Comparison of ENCODE assay signal across 25 cellular contexts in genomic region chr5:75375414-75375813, GRCh38. TPM values are rescaled to one million over a fixed set of nuclear protein-coding genes. Genes with fewer than 3 reads are reported as not detected.
DNase-seq lines count a peak whose midpoint lies in the region; ATAC-seq, FAIRE-seq and TF ChIP-seq lines count a peak whose summit lies in the region.
"Had no signal": no experiment of that assay in that cellular context is flagged by ENCODE, and none has a peak within 500 bp of the region (broad histone marks: within the 10 kb centered on the region; RNA-seq: fewer than 3 reads in every experiment).

No MANE protein-coding gene starts in this region.

- H3K36me3 ChIP-seq in HUES6 (ENCODE audit: control insufficient read depth, insufficient read depth, low read length), result peaks cover 34% of the 10 kb centered on the region
- peaks cover 0 to 86% (median 41%) of the 10 kb centered on the region in 6 donors for H3K36me3 ChIP-seq in spleen

- in situ Hi-C loops in ACHN (cut with HindIII; ENCODE audit: low pct_ligation_motif_present, low pct_unique_long_range_greater_than_20kb, low sequenced_read_pairs), result no loop called here

- no peak overlapping the region for H3K27ac Mint-ChIP-seq in WTC11
- H3K27ac Mint-ChIP-seq: CD4-positive, alpha-beta T cell had no signal

- FAIRE-seq in A549 (lab: Jason Lieb, UNC), result no peak
- FAIRE-seq: D721Med, GM12891, GM18507, H1 had no signal

- H3K27me3 ChIP-seq in HUES6 (ENCODE audit: control insufficient read depth, insufficient read depth, low read length) (no peaks in the 10 kb centered on the region), spleen (replicated peaks in 1 of 7) (no peaks in the 10 kb centered on the region)
- H3K27me3 ChIP-seq: BE2C; BLaER1 treated with 17β-estradiol and CSF1 and Interleukin-3, amounts not matched to agents 10 nM and 100 nM had no signal

- H3K4me1 ChIP-seq in A549 (no peaks in the 10 kb centered on the region), HUES6 (ENCODE audit: control insufficient read depth, insufficient read depth, low read length) (peaks cover 10% of the 10 kb centered on the region; the same call in 1 of the 2 replicates), spleen (peaks cover 0 to 5% (median 0%) of the 10 kb centered on the region in 6 donors)
- H3K4me1 ChIP-seq: BE2C; BLaER1 treated with 17β-estradiol and CSF1 and Interleukin-3, amounts not matched to agents 10 nM and 100 nM had no signal

- POLR2A ChIA-PET in A549 (lab: Yijun Ruan, JAX) (no interaction called here), WTC11 (lab: Charles Lee) (interaction anchor here (0.7 kb wide), 1 partner anchor 333 kb away, joined by 3 read pairs; no protein-coding TSS in a partner anchor)

- H3K4me3 Mint-ChIP-seq in WTC11, result no peak overlapping the region
- H3K4me3 Mint-ChIP-seq: CD14-positive monocyte; CD4-positive, alpha-beta T cell; CD8-positive, alpha-beta memory T cell had no signal

- TF ChIP-seq EP300 in A549 (IDR thresholded peaks at IDR 0.05), result no peak

- peaks cover 8% of the 10 kb centered on the region; the same call in 1 of the 2 replicates for H3K36me3 Mint-ChIP-seq in WTC11

- no peaks in the 10 kb centered on the region for H3K27me3 Mint-ChIP-seq in WTC11 (ENCODE audit: low read depth)
- H3K27me3 Mint-ChIP-seq: CD4-positive, alpha-beta T cell; CD8-positive, alpha-beta memory T cell had no signal

- no peak for DNase-seq in A549 (ENCODE audit: low read depth in 1 of 2, low spot score in 1 of 2)
- no peak for DNase-seq in WTC11 (ENCODE audit: low spot score)
- DNase-seq in spleen, result no peak
- DNase-seq in SK-N-DZ (ENCODE audit: low spot score), result no peak
- no peak for DNase-seq in ACHN
- DNase-seq: 8988T; AML-193; BE2C; CD4-positive, alpha-beta T cell; CD8-positive, alpha-beta memory T cell; DMS 273 treated with DMSO at 0.1 percent for 48 hours; DMS79; EL; GF-D8; GM23248; H7; HCEC 1CT had no signal

- H3K27ac ChIP-seq in A549, result no peak overlapping the region
- peak overlapping the region; percentile 26; the same call in 1 of the 2 replicates for H3K27ac ChIP-seq in HUES6 (ENCODE audit: low read depth, low read length)
- peak overlapping the region in 5 of 8 donors; percentile 53 to 78 (median 61) for H3K27ac ChIP-seq in spleen
- H3K27ac ChIP-seq: BLaER1 treated with 17β-estradiol and CSF1 and Interleukin-3, amounts not matched to agents 10 nM and 100 nM; GM23248 had no signal

- TF ChIP-seq CTCF in A549 (IDR thresholded peaks at IDR 0.05), result no peak
- TF ChIP-seq CTCF in WTC11 (IDR thresholded peaks at IDR 0.05), result no peak
- no peak for TF ChIP-seq CTCF in spleen (IDR thresholded peaks at IDR 0.05 in 8 of 11, conservative IDR thresholded peaks at IDR 0.05 in 3 of 11)

- TF ChIP-seq RAD21 in A549 (conservative IDR thresholded peaks at IDR 0.05 in 1 of 2, IDR thresholded peaks at IDR 0.05 in 1 of 2), result no peak

- CTCF ChIA-PET in A549 (lab: Yijun Ruan, JAX), result interaction anchor here (0.9 kb wide), 2 partner anchors 17 to 218 kb away, joined by 3 read pairs; no protein-coding TSS in a partner anchor
- CTCF ChIA-PET in WTC11 (lab: Charles Lee), result no interaction called here

- peaks cover 13% of the 10 kb centered on the region for H3K4me1 Mint-ChIP-seq in WTC11
- H3K4me1 Mint-ChIP-seq: CD14-positive monocyte; CD8-positive, alpha-beta memory T cell had no signal

- no peak overlapping the region for H3K4me2 ChIP-seq in A549
- H3K4me2 ChIP-seq: BLaER1 treated with 17β-estradiol and CSF1 and Interleukin-3, amounts not matched to agents 10 nM and 100 nM had no signal

- H3K9me3 Mint-ChIP-seq in WTC11, result no peaks in the 10 kb centered on the region
- H3K9me3 Mint-ChIP-seq: CD14-positive monocyte; CD4-positive, alpha-beta T cell; CD8-positive, alpha-beta memory T cell had no signal

- intact Hi-C loops in spleen (cut with DNase I; ENCODE audit: low total_unique reads), result no loop called here

- H3K9ac ChIP-seq in HUES6 (ENCODE audit: low read length), result no peak overlapping the region
- H3K9ac ChIP-seq: BLaER1 treated with 17β-estradiol and CSF1 and Interleukin-3, amounts not matched to agents 10 nM and 100 nM; GM23248 had no signal

- ATAC-seq in A549, result no peak
- ATAC-seq in WTC11, result no peak
- ATAC-seq in GM21576 (IDR thresholded peaks at IDR 0.05; ENCODE audit: unreplicated experiment), result no peak

- 94% methylated on average over 4 of the region's 4 CpGs for WGBS in A549 (ENCODE audit: missing lambda C conversion rate)
- 96 to 100% (median 98%) methylated on average over 4 of the region's 4 CpGs for WGBS in spleen, 5 donors

- H3K9me3 ChIP-seq in A549 (no peaks in the 10 kb centered on the region), HUES6 (ENCODE audit: control insufficient read depth, insufficient read depth, low read depth, low read length) (no peaks in the 10 kb centered on the region), spleen (no peaks in the 10 kb centered on the region)
- H3K9me3 ChIP-seq: BE2C; BLaER1 treated with 17β-estradiol and CSF1 and Interleukin-3, amounts not matched to agents 10 nM and 100 nM had no signal

- TF ChIP-seq POLR2A in A549 (IDR thresholded peaks at IDR 0.05; ENCODE audit: low read length) (no peak), spleen (IDR thresholded peaks at IDR 0.05) (no peak)

- H3K4me3 ChIP-seq in A549, result no peak overlapping the region
- H3K4me3 ChIP-seq in HUES6 (ENCODE audit: low read depth, low read length), result no peak overlapping the region
- no peak overlapping the region for H3K4me3 ChIP-seq in spleen
- H3K4me3 ChIP-seq: BLaER1 treated with 17β-estradiol and CSF1 and Interleukin-3, amounts not matched to agents 10 nM and 100 nM; GM23248 had no signal

TF ChIP-seq in A549, 52 proteins besides CTCF, POLR2A, EP300 and RAD21:
- TF ChIP-seq CHD2 (IDR thresholded peaks at IDR 0.05; ENCODE audit: low read length, partially characterized antibody) (no peak), ZC3H11A (IDR thresholded peaks at IDR 0.05) (peak; percentile 52)

TF ChIP-seq in WTC11, 78 proteins besides CTCF, POLR2A, EP300 and RAD21:
- TF ChIP-seq MYBL2 (CRISPR knock-in tag; IDR thresholded peaks at IDR 0.05) (no peak), HMGA2 (CRISPR knock-in tag; IDR thresholded peaks at IDR 0.05) (peak; percentile 70; the same call in 1 of the 2 replicates)

RNA-seq across cellular contexts. Expression of gene HMGCR, which starts 38.4 kb away (rescaled TPM):
- 25.9 and 30.1 TPM in 2 replicates for polyA plus RNA-seq in A549 (2011; rRNA removed)
- 5.9 and 6.5 TPM in 2 replicates for polyA plus RNA-seq in A549 (2012; cell fraction: cytosol; rRNA removed)
- 10.1 and 14.5 TPM in 2 replicates for polyA plus RNA-seq in A549 (2012; cell fraction: nucleus; rRNA removed)
- polyA plus RNA-seq in A549 (2017; fragmentation: RNase III; extraction: RNeasy Plus Mini Kit Qiagen cat#74134 plus additional on column Dnase treatment), result 28.6 to 35.0 TPM (median 33.4 TPM) in 3 replicates
- 48.0 and 52.9 TPM in 2 replicates for polyA minus RNA-seq in A549 (2011; rRNA and poly(A)+ RNA removed)
- total RNA-seq in WTC11 (2021), result 137 to 153 TPM (median 145 TPM) in 3 replicates
- 10 to 100 TPM; 31.6 to 54.7 (median 38.5) TPM for total RNA-seq in spleen
- polyA plus RNA-seq in spleen, result 1 to 10 TPM; 5.3 to 7.2 (median 5.4) TPM
- 92.3 and 102 TPM in 2 replicates for polyA plus RNA-seq in SK-N-DZ (2014; cell fraction: cytosol; rRNA removed)
- 102 and 128 TPM in 2 replicates for polyA plus RNA-seq in SK-N-DZ (2014; cell fraction: nucleus; rRNA removed)

Comparison
In these comparisons a context has a peak if more than half of its experiments do, and no peak if none do; other contexts are left out.
1. H3K27ac ChIP-seq: peak in HUES6 (single experiment) and spleen (5 of 8); none in A549 (0 of 2).